10 cellular contexts compared by ENCODE assay signal in the genomic region with DNA sequence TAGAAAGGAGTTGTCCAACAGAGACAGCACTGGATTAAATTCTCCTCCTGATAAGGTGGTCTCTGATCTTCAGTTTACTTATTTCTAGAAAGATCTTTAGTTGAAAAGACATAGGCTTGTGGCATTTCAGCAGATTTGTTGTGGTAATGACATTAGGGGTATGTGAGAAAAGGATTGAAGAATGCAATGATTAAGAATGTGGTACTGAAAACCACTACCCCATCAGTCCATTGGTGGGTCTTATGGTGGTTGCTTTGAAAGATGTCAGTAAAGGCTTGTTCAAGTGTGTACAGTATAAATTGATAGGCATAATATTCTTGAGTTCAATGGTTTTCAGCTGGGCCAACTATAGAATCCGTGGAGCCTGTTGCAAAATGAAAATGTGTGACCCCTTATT. TPM values are rescaled to one million over a fixed set of nuclear protein-coding genes. Genes with fewer than 3 reads are reported as not detected.
A peak's percentile ranks its signal among the peaks of the same experiment; 100 is the strongest.
DNase-seq lines count a peak whose midpoint lies in the region; ATAC-seq and TF ChIP-seq lines count a peak whose summit lies in the region.
"Had no signal": no experiment of that assay in that cellular context is flagged by ENCODE, and none has a peak within 500 bp of the region (broad histone marks: within the 10 kb centered on the region; RNA-seq: fewer than 3 reads in every experiment).

No MANE protein-coding gene starts in this region.

- POLR2A ChIA-PET in OCI-LY7 (lab: Charles Lee), result interaction anchor here (0.6 to 1.2 kb wide), 4 partner anchors 11 to 523 kb away, joined by 3 to 9 read pairs (median 4); a partner anchor contains a TSS

- H2AFZ ChIP-seq in OCI-LY7 (ENCODE audit: low read length) (peak overlapping the region; percentile 7; the same call in 1 of the 2 replicates), osteoblast (ENCODE audit: low read length) (no peak overlapping the region)

- DNase-seq in OCI-LY7 (ENCODE audit: low spot score) (no peak), osteoblast (ENCODE audit: insufficient read length, low spot score, missing footprints) (no peak), NCI-H2171 treated with DMSO at 0.1 percent for 48 hours (lab: John Stamatoyannopoulos, UW) (no peak), GF-D8 (lab: John Stamatoyannopoulos, UW) (no peak), AG08396 (ENCODE audit: low spot score) (no peak)
- DNase-seq: foreskin keratinocyte, NCI-H2029, RPMI8226 had no signal

- H3K9me2 ChIP-seq in OCI-LY7 (ENCODE audit: insufficient read depth, low read length), result no peaks in the 10 kb centered on the region

- peaks cover 80% of the 10 kb centered on the region for H3K4me1 ChIP-seq in OCI-LY7 (ENCODE audit: insufficient read depth, low read length, poor library complexity, severe bottlenecking)
- peaks cover 30% of the 10 kb centered on the region for H3K4me1 ChIP-seq in osteoblast (ENCODE audit: insufficient read depth, low read length)

- H3K36me3 ChIP-seq in OCI-LY7 (ENCODE audit: insufficient read depth, low read length) (no peaks in the 10 kb centered on the region), osteoblast (ENCODE audit: insufficient read depth, low read length) (peaks cover 17% of the 10 kb centered on the region)

- no TSS peak for BruUV-seq in OCI-LY7 (replicated peaks; lab: Mats Ljungman, UMichigan)

- H3K9me3 ChIP-seq in OCI-LY7 (ENCODE audit: low read length), result no peaks in the 10 kb centered on the region
- H3K9me3 ChIP-seq in osteoblast (ENCODE audit: low read depth, low read length), result no peaks in the 10 kb centered on the region

- CTCF ChIA-PET in OCI-LY7 (lab: Charles Lee; ENCODE audit: unreplicated experiment), result interaction anchor here (1.0 kb wide), 1 partner anchor 26 kb away, joined by 3 read pairs; no protein-coding TSS in a partner anchor

- peak overlapping the region; percentile 49 for H3K4me3 ChIP-seq in OCI-LY7 (ENCODE audit: low read depth, low read length, poor library complexity, severe bottlenecking)
- H3K4me3 ChIP-seq in osteoblast (ENCODE audit: insufficient read depth, low read length), result no peak overlapping the region

- H3K27ac ChIP-seq in OCI-LY7 (ENCODE audit: low read depth, low read length, poor library complexity, severe bottlenecking), result peak overlapping the region; percentile 86
- H3K27ac ChIP-seq in osteoblast (ENCODE audit: low read depth, low read length), result peak overlapping the region; percentile 29
- H3K27ac ChIP-seq: foreskin keratinocyte had no signal

- H3K79me2 ChIP-seq in OCI-LY7 (ENCODE audit: insufficient read depth, low read depth, low read length), result peaks cover 8% of the 10 kb centered on the region; the same call in 1 of the 2 replicates
- peaks cover 100% of the 10 kb centered on the region for H3K79me2 ChIP-seq in osteoblast (ENCODE audit: insufficient read depth, low read length)

- H4K20me1 ChIP-seq in OCI-LY7 (ENCODE audit: insufficient read depth, low read length) (no peaks in the 10 kb centered on the region), osteoblast (ENCODE audit: insufficient read depth, low read length) (peaks cover 51% of the 10 kb centered on the region)

- intact Hi-C loops in OCI-LY7 (cut with micrococcal nuclease; ENCODE audit: unreplicated experiment), result no loop called here

- ATAC-seq in GM18867 (IDR thresholded peaks at IDR 0.05; ENCODE audit: unreplicated experiment) (peak; percentile 15), GM21529 (IDR thresholded peaks at IDR 0.05; ENCODE audit: unreplicated experiment) (peak; percentile 16)
- ATAC-seq: foreskin keratinocyte had no signal

- H3K4me2 ChIP-seq in OCI-LY7 (ENCODE audit: low read length), result peak overlapping the region; percentile 82
- H3K4me2 ChIP-seq in osteoblast (ENCODE audit: insufficient read depth, low read length), result no peak overlapping the region

- TF ChIP-seq CTCF in OCI-LY7 (conservative IDR thresholded peaks at IDR 0.05; ENCODE audit: low read length), result no peak
- no peak for TF ChIP-seq CTCF in osteoblast (IDR thresholded peaks at IDR 0.05; ENCODE audit: extremely low read depth, low read depth, low read length)

- H3K27me3 ChIP-seq in osteoblast (ENCODE audit: insufficient read depth, low read length), result no peaks in the 10 kb centered on the region
- H3K27me3 ChIP-seq: foreskin keratinocyte had no signal

RNA-seq across cellular contexts. Expression of a gene that starts 10.8 kb away (rescaled TPM):
- 7.3 and 12.7 TPM in 2 replicates for total RNA-seq in OCI-LY7 (2014; rRNA removed; shearing (Covaris generic))
- 12.1 and 14.6 TPM in 2 replicates for total RNA-seq in OCI-LY7 (2022)
- 166 and 179 TPM in 2 replicates for total RNA-seq in osteoblast

Comparison
In these comparisons a context has a peak if more than half of its experiments do, and no peak if none do; other contexts are left out.
1. RNA of a gene that starts 10.8 kb away (total RNA-seq): 166 to 179 TPM in osteoblast; 7.3 to 14.6 TPM in OCI-LY7; every median in the first group is over 10 times any median in the second.